1 cellular context compared by ENCODE assay signal in the genomic region with DNA sequence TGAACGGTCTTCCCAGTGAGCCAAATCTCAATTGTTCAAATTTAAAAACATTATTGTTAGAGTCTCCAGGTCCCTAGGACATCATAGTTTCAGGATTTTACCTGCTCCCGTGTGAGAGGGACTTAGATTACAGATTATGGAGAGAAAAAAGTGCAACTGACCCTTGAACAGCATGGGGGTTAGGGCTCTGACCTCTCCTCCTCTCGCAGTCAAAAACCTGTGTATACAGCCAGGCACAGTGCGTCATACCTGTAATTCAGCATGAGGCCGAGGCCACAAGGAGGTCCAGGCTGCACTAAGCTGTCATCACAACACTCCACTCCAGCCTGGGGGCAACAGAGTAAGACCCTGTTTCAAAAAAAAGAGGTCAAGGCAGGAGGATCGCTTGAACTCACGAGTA.
TF ChIP-seq lines count a peak whose summit lies in the region.

No MANE protein-coding gene starts in this region.

TF ChIP-seq in GM12878, 131 proteins besides CTCF, POLR2A, EP300 and RAD21:
- no peak for TF ChIP-seq NFIC (IDR thresholded peaks at IDR 0.05; ENCODE audit: low read depth, low read length)
- TF ChIP-seq HCFC1 (IDR thresholded peaks at IDR 0.05; ENCODE audit: low read length) = no peak
- TF ChIP-seq, protein P1, sequence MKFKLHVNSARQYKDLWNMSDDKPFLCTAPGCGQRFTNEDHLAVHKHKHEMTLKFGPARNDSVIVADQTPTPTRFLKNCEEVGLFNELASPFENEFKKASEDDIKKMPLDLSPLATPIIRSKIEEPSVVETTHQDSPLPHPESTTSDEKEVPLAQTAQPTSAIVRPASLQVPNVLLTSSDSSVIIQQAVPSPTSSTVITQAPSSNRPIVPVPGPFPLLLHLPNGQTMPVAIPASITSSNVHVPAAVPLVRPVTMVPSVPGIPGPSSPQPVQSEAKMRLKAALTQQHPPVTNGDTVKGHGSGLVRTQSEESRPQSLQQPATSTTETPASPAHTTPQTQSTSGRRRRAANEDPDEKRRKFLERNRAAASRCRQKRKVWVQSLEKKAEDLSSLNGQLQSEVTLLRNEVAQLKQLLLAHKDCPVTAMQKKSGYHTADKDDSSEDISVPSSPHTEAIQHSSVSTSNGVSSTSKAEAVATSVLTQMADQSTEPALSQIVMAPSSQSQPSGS (IDR thresholded peaks at IDR 0.05; ENCODE audit: low read length) = no peak
- TF ChIP-seq ZNF207 (IDR thresholded peaks at IDR 0.05; ENCODE audit: borderline replicate concordance) = no peak
- TF ChIP-seq FOS (IDR thresholded peaks at IDR 0.05; ENCODE audit: borderline replicate concordance, extremely low read depth, insufficient read length) = no peak
- TF ChIP-seq, protein P2, sequence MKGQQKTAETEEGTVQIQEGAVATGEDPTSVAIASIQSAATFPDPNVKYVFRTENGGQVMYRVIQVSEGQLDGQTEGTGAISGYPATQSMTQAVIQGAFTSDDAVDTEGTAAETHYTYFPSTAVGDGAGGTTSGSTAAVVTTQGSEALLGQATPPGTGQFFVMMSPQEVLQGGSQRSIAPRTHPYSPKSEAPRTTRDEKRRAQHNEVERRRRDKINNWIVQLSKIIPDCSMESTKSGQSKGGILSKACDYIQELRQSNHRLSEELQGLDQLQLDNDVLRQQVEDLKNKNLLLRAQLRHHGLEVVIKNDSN (IDR thresholded peaks at IDR 0.05; ENCODE audit: borderline replicate concordance, extremely low read length, insufficient read depth, low read depth, low read length) = no peak
- TF ChIP-seq ETV6 (conservative IDR thresholded peaks at IDR 0.05 in 1 of 2, IDR thresholded peaks at IDR 0.05 in 1 of 2; ENCODE audit: borderline replicate concordance in 1 of 2, low read depth in 1 of 2) = no peak
- no peak for TF ChIP-seq CHD4 (IDR thresholded peaks at IDR 0.05)
- no peak for TF ChIP-seq LARP7 (IDR thresholded peaks at IDR 0.05)
- TF ChIP-seq ESRRA (IDR thresholded peaks at IDR 0.05; ENCODE audit: low read length) = no peak
- TF ChIP-seq RELB (IDR thresholded peaks at IDR 0.05; ENCODE audit: low read depth) = no peak
- no peak for TF ChIP-seq TCF3 (IDR thresholded peaks at IDR 0.05; ENCODE audit: borderline replicate concordance, insufficient read depth, low read depth, low read length)
- no peak for TF ChIP-seq KDM1A (IDR thresholded peaks at IDR 0.05; ENCODE audit: borderline replicate concordance)
